Comparison of ENCODE assay signal across 15 cellular contexts in the genomic region with DNA sequence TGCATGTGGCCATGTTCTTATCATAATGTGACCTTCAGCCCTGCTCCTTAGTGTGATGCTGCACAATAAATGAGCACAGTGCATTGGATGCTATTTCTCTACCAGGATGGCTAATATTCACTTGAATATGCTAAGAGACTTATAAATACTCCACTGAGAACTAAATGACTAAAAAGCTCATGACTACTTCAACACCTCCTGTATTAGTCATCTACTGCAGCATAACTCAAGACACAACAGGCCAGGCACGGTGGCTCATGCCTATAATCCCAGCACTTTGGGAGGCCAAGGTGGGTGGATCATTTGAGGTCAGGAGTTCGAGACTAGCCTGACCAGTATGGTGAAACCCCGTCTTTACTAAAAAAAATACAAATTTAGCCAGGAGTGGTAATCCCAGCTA.
DNase-seq lines count a peak whose midpoint lies in the region; ATAC-seq and TF ChIP-seq lines count a peak whose summit lies in the region.
"Had no signal": no experiment of that assay in that cellular context is flagged by ENCODE, and none has a peak within 500 bp of the region (broad histone marks: within the 10 kb centered on the region; RNA-seq: fewer than 3 reads in every experiment).

No MANE protein-coding gene starts in this region.

- no peaks in the 10 kb centered on the region for H3K4me1 ChIP-seq in CD8-positive, alpha-beta T cell (ENCODE audit: insufficient read depth, low read length)
- H3K4me1 ChIP-seq: BE2C had no signal

- POLR2A ChIA-PET in CD8-positive, alpha-beta T cell (lab: Charles Lee), result no interaction called here

- intact Hi-C loops in CD8-positive, alpha-beta T cell (cut with DNase I, micrococcal nuclease), result no loop called here
- intact Hi-C loops in activated T-helper 2 cell treated with anti-CD3 and anti-CD28 coated beads, Interferon-gamma antibody, Interleukin-2, Interleukin-4, amounts not matched to agents 10 μg/mL and 5 μg/mL and 100 μg/mL, durations not matched to agents 14 hours and 24 hours and 36 hours (cut with micrococcal nuclease), result no loop called here

- no peak overlapping the region for H3K4me3 ChIP-seq in CD8-positive, alpha-beta T cell (ENCODE audit: low read depth, low read length)

- no peak overlapping the region for H3K4me3 Mint-ChIP-seq in CD8-positive, alpha-beta T cell
- no peak overlapping the region for H3K4me3 Mint-ChIP-seq in activated T-helper 2 cell treated with anti-CD3 and anti-CD28 coated beads, Interferon-gamma antibody, Interleukin-2, Interleukin-4, amounts not matched to agents 10 μg/mL and 5 μg/mL and 100 μg/mL, durations not matched to agents 14 hours and 24 hours and 36 hours (ENCODE audit: low read depth)
- H3K4me3 Mint-ChIP-seq: CD4-positive, alpha-beta memory T cell had no signal

- H3K27ac ChIP-seq in epithelial cell of prostate, result peak overlapping the region; percentile 75
- H3K27ac ChIP-seq in CD8-positive, alpha-beta T cell (ENCODE audit: low read depth, low read length), result no peak overlapping the region

- H3K27me3 Mint-ChIP-seq in CD8-positive, alpha-beta T cell (ENCODE audit: low read depth), result no peaks in the 10 kb centered on the region
- no peaks in the 10 kb centered on the region for H3K27me3 Mint-ChIP-seq in activated T-helper 2 cell treated with anti-CD3 and anti-CD28 coated beads, Interferon-gamma antibody, Interleukin-2, Interleukin-4, amounts not matched to agents 10 μg/mL and 5 μg/mL and 100 μg/mL, durations not matched to agents 14 hours and 24 hours and 36 hours (ENCODE audit: low read depth)
- H3K27me3 Mint-ChIP-seq: CD4-positive, alpha-beta memory T cell had no signal

- no peak for ATAC-seq in HG03039 (IDR thresholded peaks at IDR 0.05; ENCODE audit: unreplicated experiment)
- ATAC-seq in CD8-positive, alpha-beta T cell, result no peak
- ATAC-seq: HepG2 had no signal

- no peaks in the 10 kb centered on the region for H3K4me1 Mint-ChIP-seq in CD8-positive, alpha-beta T cell (ENCODE audit: low read depth)
- H3K4me1 Mint-ChIP-seq in activated T-helper 2 cell treated with anti-CD3 and anti-CD28 coated beads, Interferon-gamma antibody, Interleukin-2, Interleukin-4, amounts not matched to agents 10 μg/mL and 5 μg/mL and 100 μg/mL, durations not matched to agents 14 hours and 24 hours and 36 hours (ENCODE audit: low read depth), result no peaks in the 10 kb centered on the region
- H3K4me1 Mint-ChIP-seq: CD4-positive, alpha-beta memory T cell had no signal

- CTCF ChIA-PET in CD8-positive, alpha-beta T cell (lab: Charles Lee), result interaction anchor here (0.9 kb wide), 1 partner anchor 8 kb away, joined by 3 read pairs; no protein-coding TSS in a partner anchor

- H3K36me3 ChIP-seq in CD8-positive, alpha-beta T cell (ENCODE audit: insufficient read depth, low read length), result no peaks in the 10 kb centered on the region
- H3K36me3 ChIP-seq: BE2C had no signal

- no peaks in the 10 kb centered on the region for H3K9me3 ChIP-seq in CD8-positive, alpha-beta T cell (ENCODE audit: low read length)
- H3K9me3 ChIP-seq: BE2C had no signal

- no peak overlapping the region for H3K27ac Mint-ChIP-seq in CD8-positive, alpha-beta T cell
- H3K27ac Mint-ChIP-seq in activated T-helper 2 cell treated with anti-CD3 and anti-CD28 coated beads, Interferon-gamma antibody, Interleukin-2, Interleukin-4, amounts not matched to agents 10 μg/mL and 5 μg/mL and 100 μg/mL, durations not matched to agents 14 hours and 24 hours and 36 hours, result no peak overlapping the region
- H3K27ac Mint-ChIP-seq: CD4-positive, alpha-beta memory T cell had no signal

- TF ChIP-seq CTCF in CD8-positive, alpha-beta T cell (IDR thresholded peaks at IDR 0.05), result no peak

- H3K27me3 ChIP-seq in CD8-positive, alpha-beta T cell (ENCODE audit: insufficient read depth, low read length), result no peaks in the 10 kb centered on the region
- H3K27me3 ChIP-seq: BE2C had no signal

- DNase-seq in EL (peak; percentile 25), RKO (ENCODE audit: low spot score) (peak; percentile 66), epithelial cell of prostate (ENCODE audit: low read depth, low spot score) (peak; percentile 89), kidney tubule cell (ENCODE audit: low spot score) (peak; percentile 75)
- DNase-seq in CD8-positive, alpha-beta T cell, result no peak
- no peak for DNase-seq in stimulated activated naive CD4-positive, alpha-beta T cell (lab: John Stamatoyannopoulos, UW)
- DNase-seq in activated T-helper 2 cell treated with anti-CD3 and anti-CD28 coated beads, Interferon-gamma antibody, Interleukin-2, Interleukin-4, amounts not matched to agents 10 μg/mL and 5 μg/mL and 100 μg/mL, durations not matched to agents 14 hours and 24 hours and 36 hours (ENCODE audit: low spot score), result no peak
- DNase-seq: BE2C; CD4-positive, alpha-beta memory T cell; NCI-H1105 treated with DMSO at 0.1 percent for 48 hours; NCI-H187 treated with DMSO at 0.1 percent for 48 hours; NCI-H2171; NCI-H82 had no signal

- no peaks in the 10 kb centered on the region for H3K36me3 Mint-ChIP-seq in CD8-positive, alpha-beta T cell
- H3K36me3 Mint-ChIP-seq in activated T-helper 2 cell treated with anti-CD3 and anti-CD28 coated beads, Interferon-gamma antibody, Interleukin-2, Interleukin-4, amounts not matched to agents 10 μg/mL and 5 μg/mL and 100 μg/mL, durations not matched to agents 14 hours and 24 hours and 36 hours (ENCODE audit: low read depth), result no peaks in the 10 kb centered on the region
- H3K36me3 Mint-ChIP-seq: CD4-positive, alpha-beta memory T cell had no signal

- peaks cover 14% of the 10 kb centered on the region for H3K9me3 Mint-ChIP-seq in CD8-positive, alpha-beta T cell
- H3K9me3 Mint-ChIP-seq in activated T-helper 2 cell treated with anti-CD3 and anti-CD28 coated beads, Interferon-gamma antibody, Interleukin-2, Interleukin-4, amounts not matched to agents 10 μg/mL and 5 μg/mL and 100 μg/mL, durations not matched to agents 14 hours and 24 hours and 36 hours, result peaks cover 22% of the 10 kb centered on the region

Comparison
In these comparisons a context has a peak if more than half of its experiments do, and no peak if none do; other contexts are left out.
1. DNase-seq: peak in EL (single experiment), RKO (single experiment), epithelial cell of prostate (single experiment) and kidney tubule cell (single experiment); none in CD8-positive, alpha-beta T cell (0 of 7), stimulated activated naive CD4-positive, alpha-beta T cell (0 of 6) and activated T-helper 2 cell treated with anti-CD3 and anti-CD28 coated beads, Interferon-gamma antibody, Interleukin-2, Interleukin-4, amounts not matched to agents 10 μg/mL and 5 μg/mL and 100 μg/mL, durations not matched to agents 14 hours and 24 hours and 36 hours (single experiment).